Comparison of ENCODE assay signal across 3 cellular contexts in genomic region chr2:32933756-32934095, GRCh38.
TF ChIP-seq lines count a peak whose summit lies in the region.

No MANE protein-coding gene starts in this region.

TF ChIP-seq in SK-N-SH, 30 proteins besides CTCF, POLR2A, EP300 and RAD21:
- no peak for TF ChIP-seq TEAD4 (IDR thresholded peaks at IDR 0.05; ENCODE audit: borderline replicate concordance, insufficient read depth)
- no peak for TF ChIP-seq REST (IDR thresholded peaks at IDR 0.05; ENCODE audit: low read depth, low read length)
- TF ChIP-seq TAF1 (IDR thresholded peaks at IDR 0.05; ENCODE audit: borderline replicate concordance, low read depth, low read length) = no peak
- TF ChIP-seq POLR2AphosphoS5 (IDR thresholded peaks at IDR 0.05; ENCODE audit: low read depth, low read length) = no peak
- TF ChIP-seq JUND (IDR thresholded peaks at IDR 0.05) = no peak

TF ChIP-seq in SK-N-SH treated with all-trans-retinoic acid at 6 μM for 48 hours, 23 proteins besides CTCF, POLR2A, EP300 and RAD21:
- TF ChIP-seq RARB (CRISPR knock-in tag; IDR thresholded peaks at IDR 0.05) (no peak), ISL1 (CRISPR knock-in tag; IDR thresholded peaks at IDR 0.05) (no peak), BACH2 (CRISPR knock-in tag; IDR thresholded peaks at IDR 0.05; ENCODE audit: borderline replicate concordance) (no peak), POU6F1 (CRISPR knock-in tag; IDR thresholded peaks at IDR 0.05; ENCODE audit: borderline replicate concordance, low read depth) (no peak), ARNTL (CRISPR knock-in tag; IDR thresholded peaks at IDR 0.05; ENCODE audit: borderline replicate concordance, low read depth) (no peak), SNAI2 (CRISPR knock-in tag; IDR thresholded peaks at IDR 0.05) (no peak), ZNF565 (CRISPR knock-in tag; conservative IDR thresholded peaks at IDR 0.05; ENCODE audit: low read depth) (no peak), PPARA (CRISPR knock-in tag; IDR thresholded peaks at IDR 0.05; ENCODE audit: borderline replicate concordance) (no peak), ESRRG (CRISPR knock-in tag; IDR thresholded peaks at IDR 0.05) (no peak)
TF ChIP-seq in SK-N-SH treated with all-trans-retinoic acid at 6 μM for 48 hours: peak in this region for 0.

TF ChIP-seq in K562, 482 proteins besides CTCF, POLR2A, EP300 and RAD21:
- no peak for TF ChIP-seq GATAD2B (IDR thresholded peaks at IDR 0.05; ENCODE audit: borderline replicate concordance)
- peak; percentile 41; the same call in 1 of the 2 replicates for TF ChIP-seq ATF7 (IDR thresholded peaks at IDR 0.05)
- TF ChIP-seq ATF1 (CRISPR knock-in tag; IDR thresholded peaks at IDR 0.05) = no peak
- peak; percentile 60 for TF ChIP-seq ATF1 (tag; IDR thresholded peaks at IDR 0.05)
- TF ChIP-seq, protein P1, sequence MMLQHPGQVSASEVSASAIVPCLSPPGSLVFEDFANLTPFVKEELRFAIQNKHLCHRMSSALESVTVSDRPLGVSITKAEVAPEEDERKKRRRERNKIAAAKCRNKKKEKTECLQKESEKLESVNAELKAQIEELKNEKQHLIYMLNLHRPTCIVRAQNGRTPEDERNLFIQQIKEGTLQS (IDR thresholded peaks at IDR 0.05) = peak; percentile 64; the same call in 1 of the 2 replicates
- TF ChIP-seq, protein P1 (CRISPR knock-in tag; conservative IDR thresholded peaks at IDR 0.05) = no peak
- peak; percentile 24; the same call in 1 of the 2 replicates for TF ChIP-seq CREB1 (IDR thresholded peaks at IDR 0.05)
- TF ChIP-seq CREB1 (CRISPR knock-in tag; IDR thresholded peaks at IDR 0.05) = no peak; the same call in 1 of the 2 replicates
- TF ChIP-seq CREM (IDR thresholded peaks at IDR 0.05; ENCODE audit: low read depth) = peak; percentile 9; the same call in 1 of the 2 replicates
- TF ChIP-seq IFI16 (CRISPR knock-in tag; IDR thresholded peaks at IDR 0.05) = no peak
- TF ChIP-seq, protein P2, sequence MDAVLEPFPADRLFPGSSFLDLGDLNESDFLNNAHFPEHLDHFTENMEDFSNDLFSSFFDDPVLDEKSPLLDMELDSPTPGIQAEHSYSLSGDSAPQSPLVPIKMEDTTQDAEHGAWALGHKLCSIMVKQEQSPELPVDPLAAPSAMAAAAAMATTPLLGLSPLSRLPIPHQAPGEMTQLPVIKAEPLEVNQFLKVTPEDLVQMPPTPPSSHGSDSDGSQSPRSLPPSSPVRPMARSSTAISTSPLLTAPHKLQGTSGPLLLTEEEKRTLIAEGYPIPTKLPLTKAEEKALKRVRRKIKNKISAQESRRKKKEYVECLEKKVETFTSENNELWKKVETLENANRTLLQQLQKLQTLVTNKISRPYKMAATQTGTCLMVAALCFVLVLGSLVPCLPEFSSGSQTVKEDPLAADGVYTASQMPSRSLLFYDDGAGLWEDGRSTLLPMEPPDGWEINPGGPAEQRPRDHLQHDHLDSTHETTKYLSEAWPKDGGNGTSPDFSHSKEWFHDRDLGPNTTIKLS (IDR thresholded peaks at IDR 0.05; ENCODE audit: borderline replicate concordance, low read depth) = 0 out of 2 replicates have a peak, but pooled peaks have one; percentile 13
- no peak for TF ChIP-seq GTF2E2 (tag; IDR thresholded peaks at IDR 0.05)
- TF ChIP-seq FUS (optimal IDR thresholded peaks at IDR 0.05; ENCODE audit: low read depth, low read length) = no peak
- no peak for TF ChIP-seq ZNF24 (IDR thresholded peaks at IDR 0.05)
TF ChIP-seq in K562: peak in this region for 6.
